Comparison of ENCODE assay signal across 8 cellular contexts in the genomic region with DNA sequence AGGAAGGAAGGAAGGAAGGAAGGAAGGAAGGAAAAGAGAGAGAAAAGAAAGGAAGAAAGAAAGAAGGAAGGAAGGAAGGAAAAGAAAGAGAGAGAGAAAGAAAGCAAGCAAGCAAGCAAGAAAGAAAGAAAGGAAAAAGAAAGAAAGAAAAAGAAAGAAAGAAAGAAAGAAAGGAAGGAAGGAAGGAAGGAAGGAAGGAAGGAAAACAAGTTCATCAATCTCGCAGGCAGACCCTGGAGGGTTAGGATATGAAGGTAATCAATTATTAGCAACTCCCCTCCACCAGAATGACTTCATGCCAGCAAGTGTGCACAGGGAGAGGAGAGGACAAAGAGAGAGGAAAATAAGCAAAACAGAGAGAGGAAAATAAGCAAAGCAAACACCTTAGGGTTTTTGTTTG.
"Had no signal": no experiment of that assay in that cellular context is flagged by ENCODE, and none has a peak within 500 bp of the region (broad histone marks: within the 10 kb centered on the region; RNA-seq: fewer than 3 reads in every experiment).

No MANE protein-coding gene starts in this region.

- H3K4me1 ChIP-seq: HAP-1 had no signal

- H3K27ac ChIP-seq: GM23248 had no signal

- H3K4me3 ChIP-seq: GM23248, HAP-1 had no signal

- ATAC-seq: HCT116 had no signal

- H3K9me3 ChIP-seq: HAP-1 had no signal

- H2AFZ ChIP-seq: GM23248 had no signal

- DNase-seq: GM23248, GOT3, H7, IMR-90, KBM-7 had no signal

- H3K9ac ChIP-seq: GM23248 had no signal

- H3K36me3 ChIP-seq: HAP-1 had no signal

- FAIRE-seq: HTR-8/SVneo had no signal
